Comparison of ENCODE assay signal across 8 cellular contexts in the genomic region with DNA sequence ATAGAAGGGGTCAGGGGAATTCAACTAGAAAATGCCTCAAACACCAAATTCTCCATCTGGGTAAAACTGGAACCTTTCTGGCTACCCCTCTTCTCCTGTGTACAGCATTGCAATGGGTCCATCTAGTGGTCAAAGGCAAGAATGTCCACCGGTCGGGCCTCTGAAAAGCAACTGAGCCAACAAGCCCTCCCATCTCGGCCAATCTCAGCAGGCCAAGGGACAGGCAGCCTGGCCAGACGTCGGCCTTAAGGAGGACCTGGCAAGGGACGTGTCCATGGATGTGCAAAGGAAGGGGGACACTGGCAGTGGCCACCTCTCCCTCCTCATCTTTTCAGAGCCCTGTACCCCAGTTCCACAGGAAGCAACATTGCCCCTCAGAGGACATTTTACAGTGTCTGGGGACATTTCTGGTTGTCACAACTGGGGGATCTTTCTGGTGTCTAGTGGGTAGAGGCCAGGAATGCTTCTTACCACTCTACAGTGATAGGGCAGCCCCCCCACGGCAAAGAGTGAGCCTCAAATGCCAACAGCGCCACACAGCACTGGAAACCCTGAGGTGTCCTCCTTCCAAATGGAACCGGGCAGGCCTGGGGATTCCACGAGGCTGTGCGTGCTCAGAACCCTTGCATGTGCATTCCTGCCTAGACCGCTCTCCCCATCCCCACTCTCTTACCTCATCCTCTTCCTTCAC.
DNase-seq lines count a peak whose midpoint lies in the region; TF ChIP-seq lines count a peak whose summit lies in the region.

No MANE protein-coding gene starts in this region.

- H3K4me3 ChIP-seq in NB4 (ENCODE audit: low read depth, low read length): no peak overlapping the region
- no peak overlapping the region for H3K4me3 ChIP-seq in esophagus muscularis mucosa
- no peak overlapping the region for H3K4me3 ChIP-seq in vagina

- H3K27me3 ChIP-seq in esophagus muscularis mucosa: peaks cover 0 to 31% (median 0%) of the 10 kb centered on the region in 4 donors
- H3K27me3 ChIP-seq in vagina: no peaks in the 10 kb centered on the region

- H3K27ac ChIP-seq in esophagus muscularis mucosa (replicated peaks in 1 of 4) (no peak overlapping the region), vagina (no peak overlapping the region)

- no peak for TF ChIP-seq POLR2A in NB4 (IDR thresholded peaks at IDR 0.05; ENCODE audit: extremely low read depth, insufficient read length)
- TF ChIP-seq POLR2A in esophagus muscularis mucosa (IDR thresholded peaks at IDR 0.05; ENCODE audit: low read depth): no peak
- TF ChIP-seq POLR2A in vagina (IDR thresholded peaks at IDR 0.05): no peak

- H3K9me3 ChIP-seq in esophagus muscularis mucosa (no peaks in the 10 kb centered on the region), vagina (no peaks in the 10 kb centered on the region)

- no peak for TF ChIP-seq EP300 in esophagus muscularis mucosa (IDR thresholded peaks at IDR 0.05)

- WGBS in esophagus muscularis mucosa: 34% methylated on average over 12 of the region's 12 CpGs

- H3K4me1 ChIP-seq in esophagus muscularis mucosa (peaks cover 0 to 3% (median 1%) of the 10 kb centered on the region in 4 donors), vagina (no peaks in the 10 kb centered on the region)

- no peaks in the 10 kb centered on the region for H3K36me3 ChIP-seq in esophagus muscularis mucosa
- H3K36me3 ChIP-seq in vagina: no peaks in the 10 kb centered on the region

- peak; percentile 93 for TF ChIP-seq CTCF in NB4 (IDR thresholded peaks at IDR 0.05; ENCODE audit: low read depth, low read length)
- TF ChIP-seq CTCF in esophagus muscularis mucosa (IDR thresholded peaks at IDR 0.05): peak; percentile 71 to 85 (median 76)
- TF ChIP-seq CTCF in vagina (IDR thresholded peaks at IDR 0.05): peak; percentile 31 to 73 (median 70)

- intact Hi-C loops in esophagus muscularis mucosa (cut with DNase I): loop anchor here (2.0 kb wide), 1 partner anchor 345 kb away; no protein-coding TSS in a partner anchor
- intact Hi-C loops in vagina (cut with DNase I): loop anchor here (5.0 kb wide), 1 partner anchor 342 kb away; no protein-coding TSS in a partner anchor

- DNase-seq in stimulated activated CD4-positive, alpha-beta T cell treated with anti-CD3 and anti-CD28 coated beads, Interleukin-12 subunit alpha, Interleukin-12 subunit beta, amount 100 ng/mL, for 4 hours: peak; percentile 6
- DNase-seq in stimulated activated CD4-positive, alpha-beta T cell treated with anti-CD3 and anti-CD28 coated beads, Interleukin-4, amount 100 ng/mL, for 1 hour: no peak
- DNase-seq in HCEC 1CT (peak; percentile 49), NB4 (ENCODE audit: low read depth) (peak; percentile 73), SW 1271 (lab: John Stamatoyannopoulos, UW) (peak; percentile 21 to 79), esophagus muscularis mucosa (ENCODE audit: extremely low spot score) (peak; percentile 94), mucosa of gallbladder (ENCODE audit: low spot score) (peak; percentile 67), vagina (ENCODE audit: extremely low spot score in 2 of 2) (peak in 1 of 2 donors; percentile 85)
